In genomic region chr13:72198967-72199601, GRCh38 we compare ENCODE assay signal across 27 cellular contexts.
"Had no signal": no experiment of that assay in that cellular context is flagged by ENCODE, and none has a peak within 500 bp of the region (broad histone marks: within the 10 kb centered on the region; RNA-seq: fewer than 3 reads in every experiment).

No MANE protein-coding gene starts in this region.

- ATAC-seq: activated CD8-positive, alpha-beta T cell treated with anti-CD3 and anti-CD28 coated beads, Interleukin-2, amount 10 ng/mL, durations not matched to agents 7 days and 5 days; gastrocnemius medialis; left ventricle myocardium superior; naive thymus-derived CD8-positive, alpha-beta T cell; psoas muscle; right cardiac atrium; stimulated activated naive CD8-positive, alpha-beta T cell treated with anti-CD3 and anti-CD28 coated beads, Interleukin-15, Interleukin-2, amounts not matched to agents 100 U/mL and 50 U/mL, for 24 hours had no signal

- H3K9me3 Mint-ChIP-seq: mesothelial cell of epicardium; T-helper 2 cell treated with Interferon-gamma antibody and Interleukin-4, amounts not matched to agents 5 μg/mL and 100 μg/mL, for 36 hours had no signal

- H3K4me3 Mint-ChIP-seq: activated CD8-positive, alpha-beta T cell treated with anti-CD3 and anti-CD28 coated beads, Interleukin-2, amount 10 ng/mL, durations not matched to agents 7 days and 5 days; activated naive CD4-positive, alpha-beta T cell treated with anti-CD3 and anti-CD28 coated beads, Interleukin-2, amount 50 U/mL, for 24 hours; mesothelial cell of epicardium; naive thymus-derived CD8-positive, alpha-beta T cell; T-helper 2 cell treated with Interferon-gamma antibody and Interleukin-4, amounts not matched to agents 5 μg/mL and 100 μg/mL, for 36 hours had no signal

- H3K4me1 ChIP-seq: breast epithelium, esophagus squamous epithelium, gastrocnemius medialis, psoas muscle had no signal

- H3K27me3 ChIP-seq: breast epithelium, esophagus squamous epithelium, gastrocnemius medialis, thyroid gland had no signal

- H3K36me3 ChIP-seq: breast epithelium, esophagus squamous epithelium, gastrocnemius medialis, thyroid gland had no signal

- H3K4me3 ChIP-seq: breast epithelium, coronary artery, esophagus squamous epithelium, gastrocnemius medialis, psoas muscle, thyroid gland had no signal

- H3K4me1 Mint-ChIP-seq: activated naive CD4-positive, alpha-beta T cell treated with anti-CD3 and anti-CD28 coated beads, Interleukin-2, amount 50 U/mL, for 24 hours; naive thymus-derived CD8-positive, alpha-beta T cell had no signal

- H3K27me3 Mint-ChIP-seq: activated naive CD4-positive, alpha-beta T cell treated with anti-CD3 and anti-CD28 coated beads, Interleukin-2, amount 50 U/mL, for 24 hours; naive thymus-derived CD8-positive, alpha-beta T cell had no signal

- H3K9me3 ChIP-seq: breast epithelium, esophagus squamous epithelium, gastrocnemius medialis, psoas muscle, thyroid gland had no signal

- DNase-seq: activated CD4-positive, alpha-beta T cell treated with anti-CD3 and anti-CD28 coated beads for 1 hour; activated CD4-positive, alpha-beta T cell treated with anti-CD3 and anti-CD28 coated beads, Interleukin-2, amount 50 U/mL, for 1 hour; activated CD8-positive, alpha-beta T cell treated with anti-CD3 and anti-CD28 coated beads, Interleukin-2, amount 10 ng/mL, durations not matched to agents 7 days and 5 days; activated gamma-delta T cell treated with Interleukin-2 at 50 U/mL for 16 hours; activated T-cell treated with anti-CD3 and anti-CD28 coated beads, Interleukin-2, amount 50 U/mL, for 1 hour; anterior cingulate cortex; cerebellar nuclear complex; esophagus squamous epithelium; gastrocnemius medialis; head of caudate nucleus; hypothalamus; left ventricle myocardium superior; mammary epithelial cell; naive thymus-derived CD8-positive, alpha-beta T cell; psoas muscle; right cardiac atrium; stimulated activated CD4-positive, alpha-beta T cell treated with anti-CD3 and anti-CD28 coated beads, Interleukin-12 subunit alpha, Interleukin-12 subunit beta, amount 100 ng/mL, for 4 hours; stimulated activated CD4-positive, alpha-beta T cell treated with anti-CD3 and anti-CD28 coated beads, Interleukin-4, amount 100 ng/mL, for 4 hours; stimulated activated naive CD8-positive, alpha-beta T cell treated with anti-CD3 and anti-CD28 coated beads, Interleukin-15, Interleukin-2, amounts not matched to agents 100 U/mL and 50 U/mL, for 24 hours; substantia nigra; thyroid gland had no signal

- H3K36me3 Mint-ChIP-seq: activated naive CD4-positive, alpha-beta T cell treated with anti-CD3 and anti-CD28 coated beads, Interleukin-2, amount 50 U/mL, for 24 hours; mesothelial cell of epicardium; naive thymus-derived CD8-positive, alpha-beta T cell had no signal

- H3K27ac Mint-ChIP-seq: activated CD8-positive, alpha-beta T cell treated with anti-CD3 and anti-CD28 coated beads, Interleukin-2, amount 10 ng/mL, durations not matched to agents 7 days and 5 days; activated naive CD4-positive, alpha-beta T cell treated with anti-CD3 and anti-CD28 coated beads, Interleukin-2, amount 50 U/mL, for 24 hours; mesothelial cell of epicardium; naive thymus-derived CD8-positive, alpha-beta T cell; T-helper 2 cell treated with Interferon-gamma antibody and Interleukin-4, amounts not matched to agents 5 μg/mL and 100 μg/mL, for 36 hours had no signal

- H3K27ac ChIP-seq: breast epithelium, coronary artery, esophagus squamous epithelium, gastrocnemius medialis, psoas muscle, thyroid gland had no signal

- FAIRE-seq: TTC549 had no signal
